ENCODE assay signal across 23 cellular contexts in the genomic region with DNA sequence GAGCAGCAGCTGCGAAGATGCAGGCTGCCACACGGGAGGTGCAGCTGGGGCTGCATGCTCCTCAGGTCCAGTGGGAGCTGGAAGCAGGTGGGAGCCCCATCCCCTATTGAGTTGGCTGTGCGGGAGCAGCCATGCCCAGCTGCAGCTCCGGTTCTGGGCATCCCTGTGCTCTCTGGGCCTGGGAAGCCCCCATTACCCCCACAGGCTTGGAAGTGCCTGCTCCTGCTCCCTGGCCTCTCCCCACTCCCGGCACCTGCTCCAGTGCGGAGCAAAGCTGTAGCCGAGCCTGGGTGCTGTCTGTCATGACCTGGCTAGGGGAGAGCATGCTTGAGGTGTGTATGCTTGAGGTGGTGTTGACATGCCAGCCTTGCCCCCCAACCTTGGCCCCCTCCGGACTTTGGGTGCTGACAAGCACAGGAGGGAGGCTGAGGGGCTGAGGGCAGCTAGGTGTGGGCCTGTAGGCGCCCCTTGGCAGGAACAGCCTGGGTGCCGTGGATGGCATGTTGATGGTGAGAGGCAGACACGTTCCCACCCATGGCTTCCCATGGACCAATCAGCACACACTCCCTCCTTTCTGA.
"Had no signal": no experiment of that assay in that cellular context is flagged by ENCODE, and none has a peak within 500 bp of the region (broad histone marks: within the 10 kb centered on the region; RNA-seq: fewer than 3 reads in every experiment).

No MANE protein-coding gene starts in this region.

- H3K9me3 Mint-ChIP-seq: effector memory CD8-positive, alpha-beta T cell; mesothelial cell of epicardium had no signal

- H3K36me3 Mint-ChIP-seq: mesothelial cell of epicardium had no signal

- H3K27me3 ChIP-seq: colonic mucosa, esophagus squamous epithelium, gastrocnemius medialis, heart right ventricle, left lung had no signal

- H3K27ac ChIP-seq: colonic mucosa, epithelial cell of prostate, esophagus squamous epithelium, gastrocnemius medialis, heart right ventricle, left lung had no signal

- H3K27ac Mint-ChIP-seq: dendritic cell treated with granulocyte-macrophage colony-stimulating factor and Interleukin-4, amounts not matched to agents 40 ng/mL and 50 ng/mL, for 4 days; effector memory CD8-positive, alpha-beta T cell; endodermal cell; mesothelial cell of epicardium had no signal

- H3K4me3 ChIP-seq: colonic mucosa, esophagus squamous epithelium, gastrocnemius medialis, heart right ventricle, left lung, mucosa of descending colon had no signal

- H3K4me3 Mint-ChIP-seq: dendritic cell treated with granulocyte-macrophage colony-stimulating factor and Interleukin-4, amounts not matched to agents 40 ng/mL and 50 ng/mL, for 4 days; effector memory CD8-positive, alpha-beta T cell; endodermal cell; mesothelial cell of epicardium had no signal

- H3K9me3 ChIP-seq: colonic mucosa, esophagus squamous epithelium, gastrocnemius medialis, mucosa of descending colon had no signal

- H3K4me1 ChIP-seq: colonic mucosa, gastrocnemius medialis, heart right ventricle, left lung had no signal

- DNase-seq: colonic mucosa; cortex of kidney; effector CD8-positive, alpha-beta T cell; effector memory CD8-positive, alpha-beta T cell; endodermal cell; erythroblast; esophagus squamous epithelium; foreskin fibroblast; foreskin melanocyte; gastrocnemius medialis; glutamatergic neuron; head of caudate nucleus; heart right ventricle; hippocampal formation; left cardiac atrium; left lung; left ventricle myocardium superior; mesenchymal stem cell; mucosa of descending colon had no signal

- ATAC-seq: effector memory CD8-positive, alpha-beta T cell; esophagus mucosa; gastrocnemius medialis; heart right ventricle; left cardiac atrium; left lung; left ventricle myocardium superior; mucosa of descending colon had no signal

- H3K36me3 ChIP-seq: colonic mucosa, gastrocnemius medialis, left lung had no signal
